ENCODE assay signal across 26 cellular contexts in the genomic region with DNA sequence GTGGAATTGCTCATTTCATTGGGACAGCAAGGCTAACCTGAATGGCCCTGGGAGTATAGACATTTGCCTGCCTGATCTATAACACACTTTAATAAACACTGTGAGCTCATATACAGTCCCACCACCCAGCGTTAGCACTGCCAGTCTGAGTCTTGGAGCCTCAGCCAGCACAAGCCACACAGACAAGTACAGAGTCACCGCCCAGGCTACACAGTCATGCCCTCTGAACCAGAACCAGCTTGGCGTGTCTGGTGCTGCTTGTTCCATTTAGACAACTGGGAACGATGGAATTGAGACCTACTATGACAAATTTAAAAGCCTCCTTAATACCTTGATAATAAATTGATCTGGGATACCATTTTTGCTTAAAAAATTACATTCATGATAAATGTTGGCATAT.
"Had no signal": no experiment of that assay in that cellular context is flagged by ENCODE, and none has a peak within 500 bp of the region (broad histone marks: within the 10 kb centered on the region; RNA-seq: fewer than 3 reads in every experiment).

No MANE protein-coding gene starts in this region.

- H3K27me3 ChIP-seq: left lung, right atrium auricular region, right lobe of liver, stomach, testis, tibial artery, uterus had no signal

- H2AFZ ChIP-seq: parathyroid adenoma had no signal

- H3K79me2 ChIP-seq: parathyroid adenoma had no signal

- ATAC-seq: left colon; left lung; natural killer cell; psoas muscle; right lobe of liver; stimulated activated naive B cell treated with anti-CD40 and anti-IgM and Interleukin-4, amounts not matched to agents 10 μg/mL and 1 μg/mL and 100 μg/mL, for 72 hours; stimulated activated naive CD8-positive, alpha-beta T cell treated with anti-CD3 and anti-CD28 coated beads, Interleukin-15, Interleukin-2, amounts not matched to agents 100 U/mL and 50 U/mL, for 24 hours had no signal

- H3K9me3 ChIP-seq: left lung, psoas muscle, right atrium auricular region, right lobe of liver, stomach, testis, tibial artery, uterus had no signal

- H3K36me3 ChIP-seq: uterus had no signal

- DNase-seq: head of caudate nucleus; hippocampal formation; kidney glomerular epithelial cell; left colon; left lung; mesendoderm; naive B cell; natural killer cell; nucleus accumbens; psoas muscle; right lobe of liver; stimulated activated CD4-positive, alpha-beta T cell treated with anti-CD3 and anti-CD28 coated beads, Interleukin-12 subunit alpha, Interleukin-12 subunit beta, amount 100 ng/mL, for 4 hours; stimulated activated CD4-positive, alpha-beta T cell treated with anti-CD3 and anti-CD28 coated beads, Interleukin-15, amount 100 ng/mL, for 24 hours; stimulated activated CD4-positive, alpha-beta T cell treated with anti-CD3 and anti-CD28 coated beads, Interleukin-2, amount 100 ng/mL, for 24 hours; stimulated activated CD4-positive, alpha-beta T cell treated with anti-CD3 and anti-CD28 coated beads, Interleukin-4, amount 100 ng/mL, for 1 hour; stimulated activated naive B cell treated with anti-CD40 and anti-IgM and Interleukin-4, amounts not matched to agents 10 μg/mL and 1 μg/mL and 100 μg/mL, for 72 hours; stimulated activated naive CD8-positive, alpha-beta T cell treated with anti-CD3 and anti-CD28 coated beads, Interleukin-15, Interleukin-2, amounts not matched to agents 100 U/mL and 50 U/mL, for 24 hours; stomach; testis; tibial artery; trophoblast cell; uterus had no signal

- H3K27ac ChIP-seq: left lung, parathyroid adenoma, psoas muscle, right atrium auricular region, right lobe of liver, skin epidermis, testis, tibial artery had no signal

- H3K4me1 ChIP-seq: left lung, parathyroid adenoma, psoas muscle, right atrium auricular region, right lobe of liver, testis, tibial artery, uterus had no signal

- H3K4me3 ChIP-seq: left lung, lung, psoas muscle, right atrium auricular region, right lobe of liver, skin epidermis, stomach, testis, tibial artery, uterus had no signal
